Comparison of ENCODE assay signal across 9 cellular contexts in the genomic region with DNA sequence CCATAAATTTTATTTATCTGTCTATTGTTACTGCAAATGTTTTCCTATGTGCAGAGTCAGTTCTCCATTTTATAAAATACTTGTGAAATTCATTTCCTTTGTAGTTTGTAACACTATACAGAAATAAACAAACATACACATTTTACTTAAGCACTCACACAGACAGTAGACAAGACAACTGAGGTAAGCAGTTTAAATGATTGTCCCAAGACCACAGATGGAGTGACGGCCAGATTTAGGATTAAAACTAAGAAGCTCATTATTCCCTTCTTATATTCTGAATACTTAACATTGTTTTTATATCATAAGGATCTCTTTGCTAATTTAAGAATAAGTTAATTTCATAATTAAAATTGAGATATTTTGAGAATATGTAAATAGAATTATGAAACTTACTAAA.
DNase-seq lines count a peak whose midpoint lies in the region; ATAC-seq, FAIRE-seq and TF ChIP-seq lines count a peak whose summit lies in the region.
"Had no signal": no experiment of that assay in that cellular context is flagged by ENCODE, and none has a peak within 500 bp of the region (broad histone marks: within the 10 kb centered on the region; RNA-seq: fewer than 3 reads in every experiment).

No MANE protein-coding gene starts in this region.

- no peak for TF ChIP-seq EP300 in A549 (IDR thresholded peaks at IDR 0.05)

- H3K27ac ChIP-seq in A549: no peak overlapping the region
- H3K27ac ChIP-seq in HEK293 (ENCODE audit: extremely low read depth, low read depth, low read length): no peak overlapping the region
- H3K27ac ChIP-seq in ascending aorta: no peak overlapping the region
- peak overlapping the region; percentile 77 for H3K27ac ChIP-seq in lower lobe of right lung

- TF ChIP-seq RAD21 in A549 (conservative IDR thresholded peaks at IDR 0.05 in 1 of 2, IDR thresholded peaks at IDR 0.05 in 1 of 2): no peak

- no peak overlapping the region for H3K4me3 ChIP-seq in A549
- H3K4me3 ChIP-seq in HEK293 (ENCODE audit: low read depth, low read length): peak overlapping the region; percentile 48
- H3K4me3 ChIP-seq in ascending aorta: peak overlapping the region; percentile 51 to 55
- peak overlapping the region; percentile 49 for H3K4me3 ChIP-seq in lower lobe of right lung

- H3K9me3 ChIP-seq in A549 (no peaks in the 10 kb centered on the region), HEK293 (ENCODE audit: control insufficient read depth, insufficient read depth, low read depth, low read length) (no peaks in the 10 kb centered on the region), ascending aorta (no peaks in the 10 kb centered on the region), lower lobe of right lung (no peaks in the 10 kb centered on the region)

- POLR2A ChIA-PET in A549 (lab: Yijun Ruan, JAX): interaction anchor here (0.9 kb wide), 1 partner anchor 100 kb away, joined by 4 read pairs; no protein-coding TSS in a partner anchor
- POLR2A ChIA-PET in HEK293 (lab: Yijun Ruan, JAX): interaction anchor here (1.2 kb wide), 1 partner anchor 197 kb away, joined by 7 read pairs; a partner anchor contains a TSS

- DNase-seq in A549 (ENCODE audit: low read depth in 1 of 2, low spot score in 1 of 2) (no peak), ascending aorta (ENCODE audit: low spot score in 2 of 2) (no peak), lower lobe of right lung (no peak), NCI-H128 (lab: John Stamatoyannopoulos, UW; ENCODE audit: unreplicated experiment) (no peak), NCI-H1048 (lab: John Stamatoyannopoulos, UW) (no peak), D341Med (ENCODE audit: low spot score) (no peak)
- DNase-seq: T1000 had no signal

- intact Hi-C loops in ascending aorta (cut with DNase I): loop anchor here (10.0 kb wide), 1 partner anchor 99 kb away; a partner anchor contains a TSS
- intact Hi-C loops in lower lobe of right lung (cut with DNase I): no loop called here

- no peak for ATAC-seq in A549
- peak in 1 of 2 donors; percentile 40 for ATAC-seq in lower lobe of right lung
- ATAC-seq in HG03159 (IDR thresholded peaks at IDR 0.05; ENCODE audit: unreplicated experiment): no peak

- CTCF ChIA-PET in A549 (lab: Yijun Ruan, JAX): interaction anchor here (1.0 to 1.2 kb wide), 2 partner anchors 101 to 196 kb away, joined by 3 read pairs; no protein-coding TSS in a partner anchor
- CTCF ChIA-PET in HEK293 (lab: Yijun Ruan, JAX): interaction anchor here (1.2 kb wide), 1 partner anchor 196 kb away, joined by 4 read pairs; a partner anchor contains a TSS

- peak overlapping the region; percentile 88 for H3K4me2 ChIP-seq in A549

- H3K36me3 ChIP-seq in HEK293 (ENCODE audit: control insufficient read depth in 2 of 2, insufficient read depth in 1 of 2, low read length in 2 of 2) (no peaks in the 10 kb centered on the region), ascending aorta (no peaks in the 10 kb centered on the region), lower lobe of right lung (no peaks in the 10 kb centered on the region)

- H3K4me1 ChIP-seq in A549 (peaks cover 22% of the 10 kb centered on the region; the same call in 2 of the 3 replicates), HEK293 (ENCODE audit: control insufficient read depth, insufficient read depth, low read length) (peaks cover 13% of the 10 kb centered on the region), ascending aorta (peaks cover 0 to 13% of the 10 kb centered on the region in 2 donors), lower lobe of right lung (peaks cover 21% of the 10 kb centered on the region)

- no peak for FAIRE-seq in A549 (lab: Jason Lieb, UNC)

- no peaks in the 10 kb centered on the region for H3K27me3 ChIP-seq in ascending aorta
- no peaks in the 10 kb centered on the region for H3K27me3 ChIP-seq in lower lobe of right lung (ENCODE audit: low read depth)

- TF ChIP-seq CTCF in A549 (IDR thresholded peaks at IDR 0.05) (no peak), HEK293 (tag by site-specific recombination; IDR thresholded peaks at IDR 0.05) (no peak), ascending aorta (IDR thresholded peaks at IDR 0.05) (no peak), lower lobe of right lung (IDR thresholded peaks at IDR 0.05) (no peak)

- no peak for TF ChIP-seq POLR2A in A549 (IDR thresholded peaks at IDR 0.05; ENCODE audit: low read length)

- WGBS in A549 (ENCODE audit: missing lambda C conversion rate): 92% methylated on average over 1 of the region's 1 CpG

TF ChIP-seq in A549, 52 proteins besides CTCF, POLR2A, EP300 and RAD21 (continues in another document):
- TF ChIP-seq, protein P1, sequence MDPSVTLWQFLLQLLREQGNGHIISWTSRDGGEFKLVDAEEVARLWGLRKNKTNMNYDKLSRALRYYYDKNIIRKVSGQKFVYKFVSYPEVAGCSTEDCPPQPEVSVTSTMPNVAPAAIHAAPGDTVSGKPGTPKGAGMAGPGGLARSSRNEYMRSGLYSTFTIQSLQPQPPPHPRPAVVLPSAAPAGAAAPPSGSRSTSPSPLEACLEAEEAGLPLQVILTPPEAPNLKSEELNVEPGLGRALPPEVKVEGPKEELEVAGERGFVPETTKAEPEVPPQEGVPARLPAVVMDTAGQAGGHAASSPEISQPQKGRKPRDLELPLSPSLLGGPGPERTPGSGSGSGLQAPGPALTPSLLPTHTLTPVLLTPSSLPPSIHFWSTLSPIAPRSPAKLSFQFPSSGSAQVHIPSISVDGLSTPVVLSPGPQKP (IDR thresholded peaks at IDR 0.05; ENCODE audit: low read depth, low read length): no peak
- TF ChIP-seq CHD2 (IDR thresholded peaks at IDR 0.05; ENCODE audit: low read length, partially characterized antibody) (no peak), CBX8 (IDR thresholded peaks at IDR 0.05) (no peak), NPAS2 (CRISPR knock-in tag; IDR thresholded peaks at IDR 0.05; ENCODE audit: borderline replicate concordance) (no peak), ESRRA (IDR thresholded peaks at IDR 0.05; ENCODE audit: borderline replicate concordance, low read length) (no peak), CEBPB (IDR thresholded peaks at IDR 0.05) (no peak), FOSB (CRISPR knock-in tag; IDR thresholded peaks at IDR 0.05) (no peak), BHLHE40 (IDR thresholded peaks at IDR 0.05; ENCODE audit: low read depth, low read length) (no peak), ZC3H11A (IDR thresholded peaks at IDR 0.05) (no peak)
- TF ChIP-seq, protein P2, sequence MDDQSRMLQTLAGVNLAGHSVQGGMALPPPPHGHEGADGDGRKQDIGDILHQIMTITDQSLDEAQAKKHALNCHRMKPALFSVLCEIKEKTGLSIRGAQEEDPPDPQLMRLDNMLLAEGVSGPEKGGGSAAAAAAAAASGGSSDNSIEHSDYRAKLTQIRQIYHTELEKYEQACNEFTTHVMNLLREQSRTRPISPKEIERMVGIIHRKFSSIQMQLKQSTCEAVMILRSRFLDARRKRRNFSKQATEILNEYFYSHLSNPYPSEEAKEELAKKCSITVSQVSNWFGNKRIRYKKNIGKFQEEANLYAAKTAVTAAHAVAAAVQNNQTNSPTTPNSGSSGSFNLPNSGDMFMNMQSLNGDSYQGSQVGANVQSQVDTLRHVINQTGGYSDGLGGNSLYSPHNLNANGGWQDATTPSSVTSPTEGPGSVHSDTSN (IDR thresholded peaks at IDR 0.05): no peak
- TF ChIP-seq, protein P3, sequence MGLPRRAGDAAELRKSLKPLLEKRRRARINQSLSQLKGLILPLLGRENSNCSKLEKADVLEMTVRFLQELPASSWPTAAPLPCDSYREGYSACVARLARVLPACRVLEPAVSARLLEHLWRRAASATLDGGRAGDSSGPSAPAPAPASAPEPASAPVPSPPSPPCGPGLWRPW (IDR thresholded peaks at IDR 0.05): no peak

TF ChIP-seq in HEK293, 187 proteins besides CTCF, POLR2A, EP300 and RAD21:
- no peak for TF ChIP-seq ZNF37A (tag by site-specific recombination; IDR thresholded peaks at IDR 0.05)
- TF ChIP-seq ZNF112 (tag by site-specific recombination; IDR thresholded peaks at IDR 0.05): no peak
- no peak for TF ChIP-seq ZNF785 (tag by site-specific recombination; IDR thresholded peaks at IDR 0.05)
- TF ChIP-seq ZNF19 (tag by site-specific recombination; IDR thresholded peaks at IDR 0.05; ENCODE audit: low read depth): no peak
- no peak for TF ChIP-seq ZNF140 (tag by site-specific recombination; IDR thresholded peaks at IDR 0.05)
- TF ChIP-seq, protein P4, sequence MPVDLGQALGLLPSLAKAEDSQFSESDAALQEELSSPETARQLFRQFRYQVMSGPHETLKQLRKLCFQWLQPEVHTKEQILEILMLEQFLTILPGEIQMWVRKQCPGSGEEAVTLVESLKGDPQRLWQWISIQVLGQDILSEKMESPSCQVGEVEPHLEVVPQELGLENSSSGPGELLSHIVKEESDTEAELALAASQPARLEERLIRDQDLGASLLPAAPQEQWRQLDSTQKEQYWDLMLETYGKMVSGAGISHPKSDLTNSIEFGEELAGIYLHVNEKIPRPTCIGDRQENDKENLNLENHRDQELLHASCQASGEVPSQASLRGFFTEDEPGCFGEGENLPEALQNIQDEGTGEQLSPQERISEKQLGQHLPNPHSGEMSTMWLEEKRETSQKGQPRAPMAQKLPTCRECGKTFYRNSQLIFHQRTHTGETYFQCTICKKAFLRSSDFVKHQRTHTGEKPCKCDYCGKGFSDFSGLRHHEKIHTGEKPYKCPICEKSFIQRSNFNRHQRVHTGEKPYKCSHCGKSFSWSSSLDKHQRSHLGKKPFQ (tag by site-specific recombination; IDR thresholded peaks at IDR 0.05): no peak
- TF ChIP-seq, protein P5, sequence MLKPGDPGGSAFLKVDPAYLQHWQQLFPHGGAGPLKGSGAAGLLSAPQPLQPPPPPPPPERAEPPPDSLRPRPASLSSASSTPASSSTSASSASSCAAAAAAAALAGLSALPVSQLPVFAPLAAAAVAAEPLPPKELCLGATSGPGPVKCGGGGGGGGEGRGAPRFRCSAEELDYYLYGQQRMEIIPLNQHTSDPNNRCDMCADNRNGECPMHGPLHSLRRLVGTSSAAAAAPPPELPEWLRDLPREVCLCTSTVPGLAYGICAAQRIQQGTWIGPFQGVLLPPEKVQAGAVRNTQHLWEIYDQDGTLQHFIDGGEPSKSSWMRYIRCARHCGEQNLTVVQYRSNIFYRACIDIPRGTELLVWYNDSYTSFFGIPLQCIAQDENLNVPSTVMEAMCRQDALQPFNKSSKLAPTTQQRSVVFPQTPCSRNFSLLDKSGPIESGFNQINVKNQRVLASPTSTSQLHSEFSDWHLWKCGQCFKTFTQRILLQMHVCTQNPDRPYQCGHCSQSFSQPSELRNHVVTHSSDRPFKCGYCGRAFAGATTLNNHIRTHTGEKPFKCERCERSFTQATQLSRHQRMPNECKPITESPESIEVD (tag by site-specific recombination; IDR thresholded peaks at IDR 0.05): 0 out of 2 replicates have a peak, but pooled peaks have one; percentile 15
TF ChIP-seq in HEK293: peak in this region for 1.
